In genomic region chr6:88163576-88163975, GRCh38 we compare ENCODE assay signal across 17 cellular contexts. TPM values are rescaled to one million over a fixed set of nuclear protein-coding genes. Genes with fewer than 3 reads are reported as not detected.
DNase-seq lines count a peak whose midpoint lies in the region; ATAC-seq, FAIRE-seq and TF ChIP-seq lines count a peak whose summit lies in the region.
"Had no signal": no experiment of that assay in that cellular context is flagged by ENCODE, and none has a peak within 500 bp of the region (broad histone marks: within the 10 kb centered on the region; RNA-seq: fewer than 3 reads in every experiment).

No MANE protein-coding gene starts in this region.

- no peak for FAIRE-seq in GM12878 (lab: Jason Lieb, UNC)
- FAIRE-seq: HepG2 had no signal

- no peak for ATAC-seq in GM12878
- ATAC-seq in memory B cell (ENCODE audit: low read depth) = no peak
- no peak for ATAC-seq in HG02623 (IDR thresholded peaks at IDR 0.05; ENCODE audit: unreplicated experiment)
- ATAC-seq in HG03045 (IDR thresholded peaks at IDR 0.05; ENCODE audit: unreplicated experiment) = no peak
- ATAC-seq: HepG2 had no signal

- BruUV-seq in GM12878 (replicated peaks; lab: Mats Ljungman, UMichigan) = no TSS peak

- no peaks in the 10 kb centered on the region for H3K36me3 ChIP-seq in GM12878 (ENCODE audit: control insufficient read depth in 2 of 2, insufficient read depth in 2 of 2, low read length in 1 of 2)
- H3K36me3 ChIP-seq in stomach smooth muscle (ENCODE audit: control insufficient read depth in 2 of 2, insufficient read depth in 2 of 2, low read length in 2 of 2) = no peaks in the 10 kb centered on the region
- H3K36me3 ChIP-seq: BE2C had no signal

- H3K27ac ChIP-seq in GM12878 (ENCODE audit: control insufficient read depth, insufficient read depth) = no peak overlapping the region
- H3K27ac ChIP-seq in stomach smooth muscle (ENCODE audit: low read length) = no peak overlapping the region
- H3K27ac ChIP-seq: GM23248 had no signal

- H3K9ac ChIP-seq in GM12878 (ENCODE audit: control insufficient read depth, insufficient read depth, low read length) = no peak overlapping the region
- peak overlapping the region in 1 of 2 donors; percentile 23 for H3K9ac ChIP-seq in stomach smooth muscle (ENCODE audit: low read length in 2 of 2)
- H3K9ac ChIP-seq: GM23248 had no signal

- no peak for TF ChIP-seq CTCF in GM12878 (IDR thresholded peaks at IDR 0.05 in 2 of 3, conservative IDR thresholded peaks at IDR 0.05 in 1 of 3; ENCODE audit: control insufficient read depth in 2 of 3, extremely low read depth in 1 of 3, insufficient read depth in 1 of 3, low read depth in 3 of 3, low read length in 3 of 3)

- H3K27me3 ChIP-seq in GM12878 (replicated peaks in 1 of 2; ENCODE audit: control insufficient read depth in 2 of 2, insufficient read depth in 2 of 2, low read length in 1 of 2) = 0 out of 4 replicates have a peak, but pooled peaks cover 0 to 6% of the 10 kb centered on the region in 2 experiments
- peaks cover 0 to 4% of the 10 kb centered on the region in 2 donors for H3K27me3 ChIP-seq in stomach smooth muscle (ENCODE audit: control insufficient read depth in 1 of 2, insufficient read depth in 2 of 2, low read length in 2 of 2)

- H3K4me2 ChIP-seq in GM12878 (ENCODE audit: control insufficient read depth, insufficient read depth) = peak overlapping the region; percentile 33; the same call in 1 of the 2 replicates

- no peaks in the 10 kb centered on the region; the same call in 1 of the 2 replicates for H3K79me2 ChIP-seq in GM12878 (ENCODE audit: control insufficient read depth, insufficient read depth, low read length)

- SMC1A ChIA-PET in GM12878 (lab: Charles Lee; ENCODE audit: uncharacterized antibody, unreplicated experiment) = interaction anchor here (0.6 to 3.9 kb wide), 19 partner anchors 9 to 771 kb away, joined by 3 to 34 read pairs (median 4); no protein-coding TSS in a partner anchor

- peaks cover 30% of the 10 kb centered on the region for H3K4me1 Mint-ChIP-seq in memory B cell

- no peaks in the 10 kb centered on the region for H3K27me3 Mint-ChIP-seq in memory B cell

- RAD21 ChIA-PET in GM12878 (lab: Charles Lee; ENCODE audit: unreplicated experiment) = interaction anchor here (1.0 to 3.9 kb wide), 10 partner anchors 14 to 707 kb away, joined by 3 to 39 read pairs (median 7); no protein-coding TSS in a partner anchor

- no peaks in the 10 kb centered on the region for H3K4me1 ChIP-seq in GM12878 (ENCODE audit: control insufficient read depth, insufficient read depth, low read length)
- H3K4me1 ChIP-seq in stomach smooth muscle (ENCODE audit: control insufficient read depth, insufficient read depth, low read length) = peaks cover 18% of the 10 kb centered on the region
- H3K4me1 ChIP-seq: BE2C had no signal

- H3K27ac Mint-ChIP-seq in memory B cell = peak overlapping the region; percentile 64
- H3K27ac Mint-ChIP-seq: CD4-positive, alpha-beta T cell had no signal

- no peak overlapping the region for H2AFZ ChIP-seq in GM12878 (ENCODE audit: control insufficient read depth, low read depth, low read length)
- H2AFZ ChIP-seq: GM23248 had no signal

- 90% methylated on average over 1 of the region's 1 CpG for WGBS in GM12878 (ENCODE audit: insufficient coverage, insufficient replicate concordance, low lambda C conversion rate, missing lambda C conversion rate)

- H3K4me3 Mint-ChIP-seq in memory B cell = no peak overlapping the region
- H3K4me3 Mint-ChIP-seq: CD4-positive, alpha-beta T cell had no signal

- in situ Hi-C loops in GM12878 (cut with MboI) = no loop called here

- CTCF ChIA-PET in GM12878 (lab: Yijun Ruan, JAX) = interaction anchor here (1.0 to 3.8 kb wide), 9 partner anchors 15 to 332 kb away, joined by 3 to 50 read pairs (median 4); no protein-coding TSS in a partner anchor

- H3K9me3 Mint-ChIP-seq in memory B cell = no peaks in the 10 kb centered on the region
- H3K9me3 Mint-ChIP-seq: CD4-positive, alpha-beta T cell had no signal

- H3K4me3 ChIP-seq in GM08714 (ENCODE audit: low read length) (peak overlapping the region; percentile 76; the same call in 1 of the 2 replicates), GM12878 (no peak overlapping the region; the same call in 1 of the 2 replicates), stomach smooth muscle (ENCODE audit: low read length in 2 of 2) (peak overlapping the region; percentile 47 to 94)
- H3K4me3 ChIP-seq: GM23248 had no signal

- TF ChIP-seq EP300 in GM12878 (IDR thresholded peaks at IDR 0.05; ENCODE audit: borderline replicate concordance in 1 of 2, control insufficient read depth in 1 of 2, low read depth in 2 of 2, low read length in 2 of 2) = no peak

- POLR2A ChIA-PET in GM12878 (lab: Charles Lee) = interaction anchor here (0.5 to 1.3 kb wide), 3 partner anchors 18 to 217 kb away, joined by 3 to 4 read pairs (median 3); no protein-coding TSS in a partner anchor

- H3K36me3 Mint-ChIP-seq in memory B cell = no peaks in the 10 kb centered on the region

- no peaks in the 10 kb centered on the region for H4K20me1 ChIP-seq in GM12878 (ENCODE audit: control insufficient read depth, insufficient read depth)

- TF ChIP-seq POLR2A in GM12878 (IDR thresholded peaks at IDR 0.05; ENCODE audit: low read depth, low read length) = no peak

- TF ChIP-seq RAD21 in GM12878 (IDR thresholded peaks at IDR 0.05; ENCODE audit: insufficient read depth, low read depth, low read length) = no peak

- H3K9me3 ChIP-seq in GM12878 (replicated peaks; ENCODE audit: control insufficient read depth, insufficient read depth, low read length) (no peaks in the 10 kb centered on the region), stomach smooth muscle (ENCODE audit: control insufficient read depth in 2 of 2, low read length in 2 of 2) (no peaks in the 10 kb centered on the region)
- H3K9me3 ChIP-seq: BE2C had no signal

- intact Hi-C loops in GM12878 (cut with micrococcal nuclease; ENCODE audit: unreplicated experiment) = loop anchor here (10.0 kb wide), 2 partner anchors 459 to 471 kb away; partner anchors contain the start of gene AKIRIN2

- DNase-seq in GM12878 (ENCODE audit: low read depth, low spot score) (no peak), memory B cell (ENCODE audit: low spot score in 2 of 2) (no peak), glomerular visceral epithelial cell (ENCODE audit: extremely low spot score) (no peak), NOMO-1 treated with dmso at 0.1 percent for 144 hours (lab: John Stamatoyannopoulos, UW; ENCODE audit: unreplicated experiment) (no peak)
- DNase-seq: BE2C; CD4-positive, alpha-beta T cell; GM23248; HCEC 1CT; KG1; NCI-H1417 treated with DMSO at 0.1 percent for 48 hours; NCI-H1930; NK-92 treated with Interleukin-12 subunit alpha and Interleukin-12 subunit beta, amount 100 ng/mL, for 24 hours had no signal

TF ChIP-seq in GM12878, 131 proteins besides CTCF, POLR2A, EP300 and RAD21:
- no peak for TF ChIP-seq EED (IDR thresholded peaks at IDR 0.05; ENCODE audit: low read depth)
- TF ChIP-seq MXI1 (IDR thresholded peaks at IDR 0.05; ENCODE audit: low read depth, low read length) = peak; percentile 16; the same call in 1 of the 2 replicates
TF ChIP-seq in GM12878: peak in this region for 1.

RNA-seq across cellular contexts. Expression of gene CNR1, which starts 2.6 kb away (rescaled TPM):
- 26.8 and 29.4 TPM in 2 replicates for total RNA-seq in GM12878 (2013; cell fraction: nucleolus; rRNA removed)
- 11.1 and 13.6 TPM in 2 replicates for total RNA-seq in GM12878 (2014; rRNA removed)
- total RNA-seq in GM12878 (2014; rRNA removed; fragmentation: Illumina TruSeq; extraction: Trizol) = 10.1 and 10.9 TPM in 2 replicates
- 15.4 TPM in 2 replicates for total RNA-seq in GM12878 (2021)
- 2.0 TPM for polyA plus RNA-seq in GM12878 (2011; ENCODE audit: low read depth)
- polyA plus RNA-seq in GM12878 (2011; rRNA removed) = 3.6 TPM in 2 replicates
- 6.0 and 6.2 TPM in 2 replicates for polyA plus RNA-seq in GM12878 (2011; cell fraction: cytosol; rRNA removed)
- polyA plus RNA-seq in GM12878 (2011; cell fraction: nucleus; rRNA removed) = 17.5 and 20.6 TPM in 2 replicates
- 1.7 and 2.5 TPM in 2 replicates for polyA plus RNA-seq in GM12878 (2012)
- polyA plus RNA-seq in GM12878 (2014; fragmentation: Illumina TruSeq; extraction: Trizol) = 12.2 and 12.9 TPM in 2 replicates
- polyA plus RNA-seq in GM12878 (2014; fragmentation: Nextera tagmentation; extraction: Ambion mirVana) = 1 to 10 TPM; 2.2 to 3.1 TPM
- 9.5 and 11.1 TPM in 2 replicates for polyA plus RNA-seq in GM12878 (2014; rRNA removed)
- polyA plus RNA-seq in GM12878 (2016; fragmentation: Nextera tagmentation; extraction: Ambion mirVana) = 1 to 10 TPM; 5.9 to 6.8 TPM
- 14.4 and 16.5 TPM in 2 replicates for polyA minus RNA-seq in GM12878 (2011; rRNA and poly(A)+ RNA removed)
- polyA minus RNA-seq in GM12878 (2011; cell fraction: cytosol; rRNA and poly(A)+ RNA removed) = 1.9 and 6.0 TPM in 2 replicates
- polyA minus RNA-seq in GM12878 (2011; cell fraction: nucleus; rRNA and poly(A)+ RNA removed) = 5.1 and 10.3 TPM in 2 replicates
- total RNA-seq: CD4-positive, alpha-beta T cell; GM23248; HepG2 had no signal
- polyA plus RNA-seq: GM23248, HepG2 had no signal
